Comparison of ENCODE assay signal across 12 cellular contexts in genomic region chr9:135701067-135701967, GRCh38. TPM values are rescaled to one million over a fixed set of nuclear protein-coding genes. Genes with fewer than 3 reads are reported as not detected.
DNase-seq lines count a peak whose midpoint lies in the region; ATAC-seq and TF ChIP-seq lines count a peak whose summit lies in the region.
"Had no signal": no experiment of that assay in that cellular context is flagged by ENCODE, and none has a peak within 500 bp of the region (broad histone marks: within the 10 kb centered on the region; RNA-seq: fewer than 3 reads in every experiment).

No MANE protein-coding gene starts in this region.

- no peaks in the 10 kb centered on the region for H3K9me3 Mint-ChIP-seq in activated CD8-positive, alpha-beta T cell treated with anti-CD3 and anti-CD28 coated beads for 36 hours
- H3K9me3 Mint-ChIP-seq: stimulated activated naive CD8-positive, alpha-beta T cell treated with anti-CD3 and anti-CD28 coated beads, Interleukin-15, Interleukin-2, amounts not matched to agents 100 ng/mL and 50 ng/mL, for 24 hours had no signal

- H3K4me1 ChIP-seq in left ventricle myocardium inferior, result peaks cover 27% of the 10 kb centered on the region
- peaks cover 7% of the 10 kb centered on the region; the same call in 1 of the 2 replicates for H3K4me1 ChIP-seq in iPS DF 6.9 (ENCODE audit: control insufficient read depth, insufficient read depth, low read length)
- peaks cover 13% of the 10 kb centered on the region for H3K4me1 ChIP-seq in suprapubic skin

- CTCF ChIA-PET in activated CD8-positive, alpha-beta T cell treated with anti-CD3 and anti-CD28 coated beads for 36 hours (lab: Charles Lee), result no interaction called here

- intact Hi-C loops in left ventricle myocardium inferior (cut with micrococcal nuclease) (no loop called here), cardiac septum (cut with DNase I) (loop anchor here (5.0 kb wide), 1 partner anchor 421 kb away; no protein-coding TSS in a partner anchor)
- intact Hi-C loops in activated CD8-positive, alpha-beta T cell treated with anti-CD3 and anti-CD28 coated beads for 36 hours (cut with micrococcal nuclease), result no loop called here

- POLR2A ChIA-PET in activated CD8-positive, alpha-beta T cell treated with anti-CD3 and anti-CD28 coated beads for 36 hours (lab: Charles Lee), result no interaction called here

- H3K27ac ChIP-seq in left ventricle myocardium inferior (replicated peaks) (no peak overlapping the region), iPS DF 6.9 (ENCODE audit: low read length) (no peak overlapping the region), suprapubic skin (no peak overlapping the region)
- H3K27ac ChIP-seq: C4-2B, HL-60, prostate gland had no signal

- H3K36me3 ChIP-seq in left ventricle myocardium inferior, result no peaks in the 10 kb centered on the region
- no peaks in the 10 kb centered on the region for H3K36me3 ChIP-seq in iPS DF 6.9 (ENCODE audit: control insufficient read depth, insufficient read depth, low read length)
- H3K36me3 ChIP-seq in suprapubic skin, result no peaks in the 10 kb centered on the region
- H3K36me3 ChIP-seq: prostate gland had no signal

- H3K9me3 ChIP-seq in left ventricle myocardium inferior (replicated peaks), result no peaks in the 10 kb centered on the region
- H3K9me3 ChIP-seq in iPS DF 6.9 (ENCODE audit: control insufficient read depth, insufficient read depth, low read length), result no peaks in the 10 kb centered on the region
- no peaks in the 10 kb centered on the region for H3K9me3 ChIP-seq in suprapubic skin
- H3K9me3 ChIP-seq: prostate gland had no signal

- WGBS in iPS DF 6.9 (ENCODE audit: insufficient coverage, insufficient read length), result no CpG with 5 or more reads among the region's 40 CpGs
- WGBS in suprapubic skin, result 9% methylated on average over 26 of the region's 40 CpGs

- H3K27me3 Mint-ChIP-seq in activated CD8-positive, alpha-beta T cell treated with anti-CD3 and anti-CD28 coated beads for 36 hours, result peaks cover 14% of the 10 kb centered on the region
- H3K27me3 Mint-ChIP-seq: stimulated activated naive CD8-positive, alpha-beta T cell treated with anti-CD3 and anti-CD28 coated beads, Interleukin-15, Interleukin-2, amounts not matched to agents 100 ng/mL and 50 ng/mL, for 24 hours had no signal

- no peak for TF ChIP-seq CTCF in left ventricle myocardium inferior (IDR thresholded peaks at IDR 0.05; ENCODE audit: borderline replicate concordance)
- no peak for TF ChIP-seq CTCF in activated CD8-positive, alpha-beta T cell treated with anti-CD3 and anti-CD28 coated beads for 36 hours (IDR thresholded peaks at IDR 0.05)
- no peak for TF ChIP-seq CTCF in suprapubic skin (IDR thresholded peaks at IDR 0.05)

- no peak for TF ChIP-seq POLR2A in suprapubic skin (IDR thresholded peaks at IDR 0.05)

- no peak overlapping the region for H3K4me3 Mint-ChIP-seq in activated CD8-positive, alpha-beta T cell treated with anti-CD3 and anti-CD28 coated beads for 36 hours
- H3K4me3 Mint-ChIP-seq: stimulated activated naive CD8-positive, alpha-beta T cell treated with anti-CD3 and anti-CD28 coated beads, Interleukin-15, Interleukin-2, amounts not matched to agents 100 ng/mL and 50 ng/mL, for 24 hours had no signal

- no peaks in the 10 kb centered on the region for H3K36me3 Mint-ChIP-seq in activated CD8-positive, alpha-beta T cell treated with anti-CD3 and anti-CD28 coated beads for 36 hours (ENCODE audit: low read depth)

- H3K27me3 ChIP-seq in left ventricle myocardium inferior (ENCODE audit: low read depth) (peaks cover 75% of the 10 kb centered on the region), iPS DF 6.9 (ENCODE audit: control insufficient read depth, insufficient read depth, low read length) (peaks cover 4% of the 10 kb centered on the region; the same call in 1 of the 2 replicates), suprapubic skin (peaks cover 71% of the 10 kb centered on the region)

- H3K4me3 ChIP-seq in left ventricle myocardium inferior (peak overlapping the region; percentile 49), iPS DF 6.9 (ENCODE audit: low read length) (peak overlapping the region; percentile 41; the same call in 1 of the 2 replicates), suprapubic skin (peak overlapping the region; percentile 23)

- TF ChIP-seq EP300 in suprapubic skin (IDR thresholded peaks at IDR 0.05), result no peak

- no peaks in the 10 kb centered on the region for H3K4me1 Mint-ChIP-seq in activated CD8-positive, alpha-beta T cell treated with anti-CD3 and anti-CD28 coated beads for 36 hours (ENCODE audit: low read depth)

- ATAC-seq in activated CD8-positive, alpha-beta T cell treated with anti-CD3 and anti-CD28 coated beads for 36 hours, result peak; percentile 70
- ATAC-seq in GM18858 (IDR thresholded peaks at IDR 0.05; ENCODE audit: unreplicated experiment), result no peak

- H3K27ac Mint-ChIP-seq in activated CD8-positive, alpha-beta T cell treated with anti-CD3 and anti-CD28 coated beads for 36 hours, result no peak overlapping the region
- H3K27ac Mint-ChIP-seq: stimulated activated naive CD8-positive, alpha-beta T cell treated with anti-CD3 and anti-CD28 coated beads, Interleukin-15, Interleukin-2, amounts not matched to agents 100 ng/mL and 50 ng/mL, for 24 hours had no signal

- DNase-seq in left ventricle myocardium inferior, result no peak
- no peak for DNase-seq in cardiac septum (ENCODE audit: low spot score)
- peak; percentile 44 for DNase-seq in activated CD8-positive, alpha-beta T cell treated with anti-CD3 and anti-CD28 coated beads for 36 hours
- no peak for DNase-seq in iPS DF 6.9 (ENCODE audit: low read depth, low spot score)
- no peak for DNase-seq in suprapubic skin (ENCODE audit: low spot score in 2 of 2)
- DNase-seq in NCI-H1048 (lab: John Stamatoyannopoulos, UW), result no peak
- DNase-seq in COLO668 (lab: John Stamatoyannopoulos, UW; ENCODE audit: unreplicated experiment), result no peak

RNA-seq across cellular contexts. Expression of gene KCNT1, which starts 0.7 kb away (rescaled TPM):
- total RNA-seq in left ventricle myocardium inferior, result 3.3 TPM
- total RNA-seq in cardiac septum, result 1.2 TPM
- total RNA-seq in activated CD8-positive, alpha-beta T cell treated with anti-CD3 and anti-CD28 coated beads for 36 hours, result not detected
- under 1 TPM in 2 of 4 donors, not detected in 2; 0.10 to 0.23 TPM for total RNA-seq in suprapubic skin

RNA-seq across cellular contexts. Expression of gene SOHLH1, which starts 2.0 kb away (rescaled TPM):
- total RNA-seq in left ventricle myocardium inferior, result not detected
- not detected for total RNA-seq in cardiac septum
- not detected for total RNA-seq in activated CD8-positive, alpha-beta T cell treated with anti-CD3 and anti-CD28 coated beads for 36 hours
- not detected for total RNA-seq in suprapubic skin

RNA-seq across cellular contexts. Expression of gene LCN9, which starts 38.2 kb away (rescaled TPM):
- total RNA-seq in left ventricle myocardium inferior (not detected), cardiac septum (not detected), suprapubic skin (not detected)
- not detected for total RNA-seq in activated CD8-positive, alpha-beta T cell treated with anti-CD3 and anti-CD28 coated beads for 36 hours
- total RNA-seq: prostate gland had no signal
